ENCODE assay signal across 8 cellular contexts in genomic region chr14:71322660-71323250, GRCh38. TPM values are rescaled to one million over a fixed set of nuclear protein-coding genes. Genes with fewer than 3 reads are reported as not detected.
A peak's percentile ranks its signal among the peaks of the same experiment; 100 is the strongest.
DNase-seq lines count a peak whose midpoint lies in the region; ATAC-seq and TF ChIP-seq lines count a peak whose summit lies in the region.

No MANE protein-coding gene starts in this region.

- no peaks in the 10 kb centered on the region for H3K36me3 ChIP-seq in GM06990 (ENCODE audit: control insufficient read depth, insufficient read depth, low read length)

- DNase-seq in AG09309 (ENCODE audit: low read depth) (peak; percentile 43), GM06990 (ENCODE audit: extremely low read depth, insufficient read length) (peak; percentile 52), NOMO-1 treated with DMSO at 0.1 percent for 48 hours (lab: John Stamatoyannopoulos, UW; ENCODE audit: unreplicated experiment) (peak; percentile 57), caudate nucleus (lab: John Stamatoyannopoulos, UW) (peak in 9 of 61 donors; percentile 1 to 67 (median 4)), memory B cell (ENCODE audit: low spot score in 2 of 2) (peak in 1 of 2 donors; percentile 60), KG1 (lab: John Stamatoyannopoulos, UW) (no peak), DMS153 (lab: John Stamatoyannopoulos, UW) (no peak)
- no peak for DNase-seq in activated naive CD4-positive, alpha-beta T cell treated with anti-CD3 and anti-CD28 coated beads, Interleukin-2, amount 50 U/mL, for 72 hours (ENCODE audit: low spot score in 2 of 2)

- TF ChIP-seq CTCF in AG09309 (IDR thresholded peaks at IDR 0.05; ENCODE audit: control insufficient read depth, insufficient read depth, low read depth, low read length, missing control alignments): peak; percentile 74
- TF ChIP-seq CTCF in GM06990 (IDR thresholded peaks at IDR 0.05; ENCODE audit: insufficient read depth, low read length, poor library complexity, severe bottlenecking): peak; percentile 74

- H3K4me3 Mint-ChIP-seq in memory B cell: peak overlapping the region; percentile 49

- H3K36me3 Mint-ChIP-seq in memory B cell: no peaks in the 10 kb centered on the region
- peaks cover 0 to 7% of the 10 kb centered on the region in 2 donors for H3K36me3 Mint-ChIP-seq in activated naive CD4-positive, alpha-beta T cell treated with anti-CD3 and anti-CD28 coated beads, Interleukin-2, amount 50 U/mL, for 72 hours

- peak; percentile 15 for ATAC-seq in memory B cell (ENCODE audit: low read depth)
- no peak for ATAC-seq in activated naive CD4-positive, alpha-beta T cell treated with anti-CD3 and anti-CD28 coated beads, Interleukin-2, amount 50 U/mL, for 72 hours

- H3K4me3 ChIP-seq in AG09309 (ENCODE audit: control insufficient read depth, low read depth, low read length): peak overlapping the region; percentile 89
- H3K4me3 ChIP-seq in GM06990 (replicated peaks; ENCODE audit: low read depth, low read length): peak overlapping the region; percentile 81

- H3K27me3 Mint-ChIP-seq in memory B cell: no peaks in the 10 kb centered on the region

- no peaks in the 10 kb centered on the region for H3K27me3 ChIP-seq in GM06990 (replicated peaks; ENCODE audit: control insufficient read depth, insufficient read depth, low read length)

- H3K27ac Mint-ChIP-seq in memory B cell: peak overlapping the region; percentile 93
- H3K27ac Mint-ChIP-seq in activated naive CD4-positive, alpha-beta T cell treated with anti-CD3 and anti-CD28 coated beads, Interleukin-2, amount 50 U/mL, for 72 hours: no peak overlapping the region

- peak overlapping the region; percentile 52 for H3K27ac ChIP-seq in caudate nucleus (ENCODE audit: low read depth, low read length)

- no peaks in the 10 kb centered on the region for H3K9me3 Mint-ChIP-seq in memory B cell
- no peaks in the 10 kb centered on the region for H3K9me3 Mint-ChIP-seq in activated naive CD4-positive, alpha-beta T cell treated with anti-CD3 and anti-CD28 coated beads, Interleukin-2, amount 50 U/mL, for 72 hours

- H3K4me1 Mint-ChIP-seq in memory B cell: peaks cover 51% of the 10 kb centered on the region

RNA-seq across cellular contexts. Expression of gene SIPA1L1, which starts 2.5 kb away (rescaled TPM):
- total RNA-seq in activated naive CD4-positive, alpha-beta T cell treated with anti-CD3 and anti-CD28 coated beads, Interleukin-2, amount 50 U/mL, for 72 hours: 10 to 100 TPM; 41.7 to 46.5 TPM

Comparison
In these comparisons a context has a peak if more than half of its experiments do, and no peak if none do; other contexts are left out.
1. DNase-seq: peak in AG09309 (single experiment), GM06990 (single experiment) and NOMO-1 treated with DMSO at 0.1 percent for 48 hours (single experiment); none in KG1 (single experiment), DMS153 (single experiment) and activated naive CD4-positive, alpha-beta T cell treated with anti-CD3 and anti-CD28 coated beads, Interleukin-2, amount 50 U/mL, for 72 hours (0 of 2).